Comparison of ENCODE assay signal across 6 cellular contexts in the genomic region with DNA sequence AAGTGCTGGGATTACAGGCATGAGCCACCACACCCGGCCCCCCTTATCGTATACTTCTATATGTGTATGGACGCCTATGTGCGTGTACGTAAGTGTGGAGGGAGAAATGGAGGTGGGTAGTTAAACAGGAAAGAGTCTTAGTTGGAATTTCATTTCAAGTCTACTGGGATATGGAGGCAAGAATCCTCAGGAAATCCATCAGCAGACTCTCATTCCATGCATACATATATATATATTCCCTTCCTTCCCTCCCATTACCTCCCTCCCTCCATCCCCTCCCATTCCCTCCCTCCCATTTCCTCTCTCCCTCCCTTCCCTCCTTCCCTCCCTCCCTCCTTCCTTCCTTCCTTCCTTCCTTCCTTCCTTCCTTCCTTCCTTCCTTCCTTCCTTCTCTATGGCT.
"Had no signal": no experiment of that assay in that cellular context is flagged by ENCODE, and none has a peak within 500 bp of the region (broad histone marks: within the 10 kb centered on the region; RNA-seq: fewer than 3 reads in every experiment).

No MANE protein-coding gene starts in this region.

- H3K9ac ChIP-seq: KMS-11 had no signal

- H3K4me2 ChIP-seq: KMS-11 had no signal

- FAIRE-seq: HTR-8/SVneo had no signal

- DNase-seq: IMR-90, KBM-7, KG1 had no signal

- H3K27ac ChIP-seq: HL-60, KMS-11 had no signal
